ENCODE assay signal across 8 cellular contexts in genomic region chr12:75329918-75330826, GRCh38. TPM values are rescaled to one million over a fixed set of nuclear protein-coding genes. Genes with fewer than 3 reads are reported as not detected.
DNase-seq lines count a peak whose midpoint lies in the region; ATAC-seq and TF ChIP-seq lines count a peak whose summit lies in the region.

Gene CAPS2, minus strand, starts transcription at chr12:75330324. Its CDS starts 3,826 bp downstream, at chr12:75326498.

- no peak for TF ChIP-seq CTCF in thoracic aorta (IDR thresholded peaks at IDR 0.05)

- H3K4me1 ChIP-seq in ES-I3 (ENCODE audit: insufficient read depth, low read length) (no peaks in the 10 kb centered on the region), thoracic aorta (ENCODE audit: control insufficient read depth in 1 of 2, low read depth in 2 of 2) (peaks cover 2 to 9% of the 10 kb centered on the region in 2 donors)

- H3K9me3 ChIP-seq in ES-I3 (ENCODE audit: control insufficient read depth, insufficient read depth, low read length) (no peaks in the 10 kb centered on the region), thoracic aorta (no peaks in the 10 kb centered on the region)

- H3K36me3 ChIP-seq in ES-I3 (ENCODE audit: insufficient read depth, low read length) = no peaks in the 10 kb centered on the region
- H3K36me3 ChIP-seq in thoracic aorta = no peaks in the 10 kb centered on the region

- ATAC-seq in thoracic aorta (ENCODE audit: insufficient number of reproducible peaks, low FRiP score, low read depth) = peak; percentile 56

- H3K9ac ChIP-seq in ES-I3 (ENCODE audit: low read depth, low read length) = peak within 1 kb of the TSS; percentile 87

- H3K27me3 ChIP-seq in thoracic aorta (replicated peaks; ENCODE audit: insufficient read depth) = no peaks in the 10 kb centered on the region

- peak within 1 kb of the TSS; percentile 20 to 40 for H3K27ac ChIP-seq in thoracic aorta

- DNase-seq in H4 (ENCODE audit: low spot score) (peak; percentile 57), LHCN-M2 (ENCODE audit: low read depth) (peak; percentile 82), SHP77 treated with DMSO at 0.1 percent for 48 hours (lab: John Stamatoyannopoulos, UW) (peak; percentile 62), globus pallidus (ENCODE audit: low spot score) (peak; percentile 55), non-pigmented ciliary epithelial cell (ENCODE audit: low read depth) (peak; percentile 51), thoracic aorta (ENCODE audit: low spot score) (peak; percentile 11)
- peak; percentile 73 for DNase-seq in activated naive CD4-positive, alpha-beta T cell treated with Interleukin-2 at 50 U/mL for 16 hours

- H3K4me3 ChIP-seq in thoracic aorta = peak within 1 kb of the TSS; percentile 78

RNA-seq across cellular contexts. Expression of gene CAPS2, which starts in this region (rescaled TPM):
- total RNA-seq in H4 (2014; rRNA removed; shearing (Covaris generic)) = 3.0 and 6.6 TPM in 2 replicates
- total RNA-seq in LHCN-M2 (2014; rRNA removed) = 4.1 and 8.5 TPM in 2 replicates
- polyA plus RNA-seq in LHCN-M2 (2012) = 2.1 TPM
- 10 to 100 TPM; 18.7 to 23.0 TPM for total RNA-seq in thoracic aorta

Comparison
In these comparisons a context has a peak if more than half of its experiments do, and no peak if none do; other contexts are left out.
1. Peak in every context shown above with its lines: DNase-seq, ATAC-seq, H3K4me3 ChIP-seq and H3K27ac ChIP-seq.
2. DNase-seq: peak in every context shown above with its lines; median percentile 82 in LHCN-M2; 73 in activated naive CD4-positive, alpha-beta T cell treated with Interleukin-2 at 50 U/mL for 16 hours; 62 in SHP77 treated with DMSO at 0.1 percent for 48 hours; 57 in H4; 55 in globus pallidus; 51 in non-pigmented ciliary epithelial cell; 11 in thoracic aorta.